12 cellular contexts compared by ENCODE assay signal in the genomic region with DNA sequence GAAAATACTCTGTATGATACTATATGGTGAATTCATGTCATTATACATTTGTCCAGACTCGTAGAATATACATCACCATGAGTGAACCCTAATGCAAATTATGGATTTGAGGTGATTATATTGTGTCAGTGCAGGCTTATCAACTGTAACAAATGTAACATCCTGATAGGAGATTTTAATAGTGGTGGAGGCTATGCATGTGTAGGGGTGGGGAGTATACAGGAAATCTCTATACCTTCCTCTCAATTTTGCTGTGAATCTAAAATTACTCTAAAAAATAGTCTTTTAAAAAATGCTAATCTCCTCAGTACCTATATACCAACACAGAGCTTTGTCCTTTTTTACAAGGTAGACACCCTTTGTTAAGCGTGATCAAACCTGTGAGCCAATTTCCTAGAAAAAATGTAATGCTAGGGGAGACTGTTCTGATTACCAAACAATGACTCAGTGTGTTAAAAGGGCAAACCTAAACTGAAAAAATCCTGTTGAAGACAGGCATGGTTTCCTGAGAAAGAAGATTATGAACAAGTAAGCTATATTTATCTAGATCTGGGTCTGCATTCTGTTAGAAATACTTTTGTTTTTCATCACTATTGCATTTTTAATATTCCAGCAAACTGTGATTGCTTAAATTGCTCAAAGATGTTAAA.
DNase-seq lines count a peak whose midpoint lies in the region; ATAC-seq and TF ChIP-seq lines count a peak whose summit lies in the region.
"Had no signal": no experiment of that assay in that cellular context is flagged by ENCODE, and none has a peak within 500 bp of the region (broad histone marks: within the 10 kb centered on the region; RNA-seq: fewer than 3 reads in every experiment).

No MANE protein-coding gene starts in this region.

- TF ChIP-seq CTCF in MCF 10A (IDR thresholded peaks at IDR 0.05; ENCODE audit: unreplicated experiment) (no peak), natural killer cell (IDR thresholded peaks at IDR 0.05) (no peak), WTC11 (IDR thresholded peaks at IDR 0.05) (no peak), right atrium auricular region (IDR thresholded peaks at IDR 0.05) (no peak)

- peak; percentile 69 for DNase-seq in DMS53 treated with DMSO at 0.1 percent for 48 hours (lab: John Stamatoyannopoulos, UW; ENCODE audit: unreplicated experiment)
- DNase-seq in M059J (ENCODE audit: low read depth), result peak; percentile 78
- DNase-seq in MCF 10A (ENCODE audit: unreplicated experiment), result peak; percentile 89
- DNase-seq in natural killer cell, result no peak
- no peak for DNase-seq in KG1 (lab: John Stamatoyannopoulos, UW)
- DNase-seq in WTC11 (ENCODE audit: low spot score), result no peak
- DNase-seq in NCI-H446 treated with DMSO at 0.1 percent for 48 hours (lab: John Stamatoyannopoulos, UW), result no peak
- no peak for DNase-seq in right atrium auricular region (ENCODE audit: low spot score)
- DNase-seq: activated gamma-delta T cell, naive B cell, NCI-H2081 had no signal

- H3K27ac ChIP-seq in right atrium auricular region, result no peak overlapping the region

- peak overlapping the region; percentile 82 for H3K27ac Mint-ChIP-seq in MCF 10A (ENCODE audit: low read depth, unreplicated experiment)
- no peak overlapping the region for H3K27ac Mint-ChIP-seq in natural killer cell
- H3K27ac Mint-ChIP-seq in WTC11, result no peak overlapping the region
- H3K27ac Mint-ChIP-seq: naive B cell had no signal

- CTCF ChIA-PET in MCF 10A (lab: Yijun Ruan, JAX) (interaction anchor here (0.9 to 1.6 kb wide), 8 partner anchors 19 to 223 kb away, joined by 3 to 7 read pairs (median 4); partner anchors contain the start of gene DUSP6), WTC11 (lab: Charles Lee) (no interaction called here)

- no peaks in the 10 kb centered on the region for H3K27me3 Mint-ChIP-seq in MCF 10A (ENCODE audit: insufficient read depth, unreplicated experiment)
- H3K27me3 Mint-ChIP-seq in natural killer cell (ENCODE audit: low read depth in 2 of 2), result peaks cover 0 to 2% of the 10 kb centered on the region in 2 donors
- no peaks in the 10 kb centered on the region for H3K27me3 Mint-ChIP-seq in WTC11 (ENCODE audit: low read depth)

- H3K36me3 Mint-ChIP-seq in MCF 10A (ENCODE audit: insufficient read depth, unreplicated experiment) (no peaks in the 10 kb centered on the region), natural killer cell (no peaks in the 10 kb centered on the region), WTC11 (no peaks in the 10 kb centered on the region)
- H3K36me3 Mint-ChIP-seq: naive B cell had no signal

- no peaks in the 10 kb centered on the region for H3K36me3 ChIP-seq in right atrium auricular region

- ATAC-seq in natural killer cell (peak; percentile 30 to 38 (median 32)), WTC11 (no peak)
- ATAC-seq: SK-N-SH treated with all-trans-retinoic acid at 6 μM for 48 hours had no signal

- no peak overlapping the region for H3K4me3 ChIP-seq in right atrium auricular region

- H3K4me1 Mint-ChIP-seq in MCF 10A (ENCODE audit: insufficient read depth, unreplicated experiment), result peaks cover 49% of the 10 kb centered on the region
- H3K4me1 Mint-ChIP-seq in natural killer cell, result peaks cover 19 to 21% of the 10 kb centered on the region in 2 donors
- H3K4me1 Mint-ChIP-seq in WTC11, result peaks cover 7% of the 10 kb centered on the region

- H3K4me3 Mint-ChIP-seq in MCF 10A (ENCODE audit: unreplicated experiment), result no peak overlapping the region
- no peak overlapping the region for H3K4me3 Mint-ChIP-seq in natural killer cell
- no peak overlapping the region for H3K4me3 Mint-ChIP-seq in WTC11
- H3K4me3 Mint-ChIP-seq: naive B cell had no signal

- H3K9me3 Mint-ChIP-seq in MCF 10A (ENCODE audit: unreplicated experiment), result no peaks in the 10 kb centered on the region
- no peaks in the 10 kb centered on the region for H3K9me3 Mint-ChIP-seq in natural killer cell
- no peaks in the 10 kb centered on the region for H3K9me3 Mint-ChIP-seq in WTC11

- no peaks in the 10 kb centered on the region for H3K27me3 ChIP-seq in right atrium auricular region

- H3K4me1 ChIP-seq in right atrium auricular region, result peaks cover 0 to 14% of the 10 kb centered on the region in 2 donors

- POLR2A ChIA-PET in MCF 10A (lab: Yijun Ruan, JAX), result interaction anchor here (0.6 to 4.8 kb wide), 19 partner anchors 10 to 344 kb away, joined by 3 to 155 read pairs (median 4); partner anchors contain the start of gene DUSP6
- POLR2A ChIA-PET in WTC11 (lab: Charles Lee), result no interaction called here

- H3K9me3 ChIP-seq in right atrium auricular region, result no peaks in the 10 kb centered on the region

- intact Hi-C loops in MCF 10A (cut with micrococcal nuclease), result loop anchor here (2.0 kb wide), 2 partner anchors 43 to 131 kb away; no protein-coding TSS in a partner anchor
- intact Hi-C loops in natural killer cell (cut with micrococcal nuclease), result no loop called here

- BruUV-seq in MCF 10A (replicated peaks; lab: Mats Ljungman, UMichigan), result no TSS peak

TF ChIP-seq in WTC11, 78 proteins besides CTCF, POLR2A, EP300 and RAD21:
- no peak for TF ChIP-seq HMGA2 (CRISPR knock-in tag; IDR thresholded peaks at IDR 0.05)
- TF ChIP-seq, protein P1, sequence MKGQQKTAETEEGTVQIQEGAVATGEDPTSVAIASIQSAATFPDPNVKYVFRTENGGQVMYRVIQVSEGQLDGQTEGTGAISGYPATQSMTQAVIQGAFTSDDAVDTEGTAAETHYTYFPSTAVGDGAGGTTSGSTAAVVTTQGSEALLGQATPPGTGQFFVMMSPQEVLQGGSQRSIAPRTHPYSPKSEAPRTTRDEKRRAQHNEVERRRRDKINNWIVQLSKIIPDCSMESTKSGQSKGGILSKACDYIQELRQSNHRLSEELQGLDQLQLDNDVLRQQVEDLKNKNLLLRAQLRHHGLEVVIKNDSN (CRISPR knock-in tag; IDR thresholded peaks at IDR 0.05), result no peak
- no peak for TF ChIP-seq MYBL2 (CRISPR knock-in tag; IDR thresholded peaks at IDR 0.05)
- TF ChIP-seq CDX4 (CRISPR knock-in tag; IDR thresholded peaks at IDR 0.05; ENCODE audit: borderline replicate concordance), result no peak
- TF ChIP-seq RORB (CRISPR knock-in tag; IDR thresholded peaks at IDR 0.05), result no peak
- no peak for TF ChIP-seq NR3C1 (CRISPR knock-in tag; conservative IDR thresholded peaks at IDR 0.05; ENCODE audit: low read depth)
- no peak for TF ChIP-seq SMAD3 (CRISPR knock-in tag; IDR thresholded peaks at IDR 0.05; ENCODE audit: borderline replicate concordance)
- TF ChIP-seq, protein P2, sequence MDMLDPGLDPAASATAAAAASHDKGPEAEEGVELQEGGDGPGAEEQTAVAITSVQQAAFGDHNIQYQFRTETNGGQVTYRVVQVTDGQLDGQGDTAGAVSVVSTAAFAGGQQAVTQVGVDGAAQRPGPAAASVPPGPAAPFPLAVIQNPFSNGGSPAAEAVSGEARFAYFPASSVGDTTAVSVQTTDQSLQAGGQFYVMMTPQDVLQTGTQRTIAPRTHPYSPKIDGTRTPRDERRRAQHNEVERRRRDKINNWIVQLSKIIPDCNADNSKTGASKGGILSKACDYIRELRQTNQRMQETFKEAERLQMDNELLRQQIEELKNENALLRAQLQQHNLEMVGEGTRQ (CRISPR knock-in tag; IDR thresholded peaks at IDR 0.05), result no peak
- TF ChIP-seq TP53 (CRISPR knock-in tag; IDR thresholded peaks at IDR 0.05), result no peak
- TF ChIP-seq OVOL2 (CRISPR knock-in tag; IDR thresholded peaks at IDR 0.05; ENCODE audit: borderline replicate concordance), result no peak
- no peak for TF ChIP-seq AFF4 (CRISPR knock-in tag; IDR thresholded peaks at IDR 0.05; ENCODE audit: borderline replicate concordance)

Comparison
In these comparisons a context has a peak if more than half of its experiments do, and no peak if none do; other contexts are left out.
1. DNase-seq: peak in DMS53 treated with DMSO at 0.1 percent for 48 hours (single experiment), M059J (single experiment) and MCF 10A (single experiment); none in natural killer cell (single experiment), KG1 (single experiment), WTC11 (single experiment), NCI-H446 treated with DMSO at 0.1 percent for 48 hours (single experiment) and right atrium auricular region (single experiment).